Comparison of ENCODE assay signal across 10 cellular contexts in the genomic region with DNA sequence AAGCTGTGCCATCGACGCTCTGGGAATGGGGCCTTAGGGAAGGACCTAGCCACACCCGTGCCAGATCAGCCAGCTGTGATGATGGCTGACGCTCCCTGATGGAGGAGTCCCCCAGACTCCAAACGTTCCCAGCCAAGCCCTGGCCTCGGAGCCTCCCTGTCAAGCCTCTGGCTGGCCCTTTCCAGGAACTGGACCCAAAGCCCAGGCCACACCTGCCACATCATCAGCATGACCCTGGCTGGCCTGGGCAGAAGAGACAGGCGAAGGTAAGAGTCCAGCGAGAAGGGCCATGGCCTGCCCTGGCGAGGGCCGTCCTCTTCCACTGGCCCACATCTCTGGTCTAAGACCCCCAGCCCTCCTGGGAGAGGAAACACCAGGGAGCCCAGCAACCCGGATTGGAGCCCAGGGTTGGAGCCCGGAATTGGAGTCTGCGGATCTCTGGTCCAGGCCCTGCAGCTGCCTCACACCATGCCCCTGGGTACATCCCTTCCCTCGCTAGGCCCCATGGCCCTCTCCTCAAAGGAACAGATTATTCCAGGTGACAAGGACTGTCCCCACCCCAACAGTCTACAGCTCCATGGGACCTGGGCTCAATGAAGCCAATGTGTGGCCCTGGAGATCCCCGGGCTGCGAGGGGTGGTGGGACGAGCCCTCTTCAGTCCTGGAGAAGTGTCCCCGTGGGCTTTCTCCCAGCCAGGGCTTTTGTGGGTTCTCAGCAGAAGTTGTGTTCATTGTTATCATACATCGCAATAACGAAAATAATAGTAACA.
DNase-seq lines count a peak whose midpoint lies in the region; ATAC-seq and TF ChIP-seq lines count a peak whose summit lies in the region.
"Had no signal": no experiment of that assay in that cellular context is flagged by ENCODE, and none has a peak within 500 bp of the region (broad histone marks: within the 10 kb centered on the region; RNA-seq: fewer than 3 reads in every experiment).

No MANE protein-coding gene starts in this region.

- H2BK15ac ChIP-seq in neuronal stem cell (ENCODE audit: low read length) = peak overlapping the region; percentile 25

- no peak overlapping the region for H2AFZ ChIP-seq in neuronal stem cell (ENCODE audit: low read length)
- H2AFZ ChIP-seq: GM23338 had no signal

- peak overlapping the region; percentile 83 for H2BK5ac ChIP-seq in neuronal stem cell (ENCODE audit: low read length)

- H3K9me3 ChIP-seq in BLaER1 (no peaks in the 10 kb centered on the region), KOPT-K1 (ENCODE audit: insufficient read depth, low read length, poor library complexity, severe bottlenecking) (no peaks in the 10 kb centered on the region), neuronal stem cell (replicated peaks in 1 of 2; ENCODE audit: control insufficient read depth in 2 of 2, insufficient read depth in 1 of 2, low read depth in 1 of 2, low read length in 2 of 2) (peaks cover 0 to 8% of the 10 kb centered on the region in 2 donors), spleen (no peaks in the 10 kb centered on the region), testis (no peaks in the 10 kb centered on the region)

- H3K4me1 ChIP-seq in BLaER1 (peaks cover 21% of the 10 kb centered on the region), neuronal stem cell (ENCODE audit: control insufficient read depth in 2 of 2, insufficient read depth in 1 of 2, low read depth in 1 of 2, low read length in 2 of 2) (peaks cover 0 to 9% of the 10 kb centered on the region in 2 donors), spleen (peaks cover 0 to 11% (median 0%) of the 10 kb centered on the region in 6 donors), testis (no peaks in the 10 kb centered on the region)

- H3K79me1 ChIP-seq in neuronal stem cell (ENCODE audit: low read depth, low read length) = no peaks in the 10 kb centered on the region

- no peak overlapping the region for H4K8ac ChIP-seq in neuronal stem cell (ENCODE audit: low read depth, low read length)

- no peak overlapping the region for H2BK120ac ChIP-seq in neuronal stem cell (ENCODE audit: low read depth, low read length)

- no CpG with 5 or more reads among the region's 20 CpGs for WGBS in neuronal stem cell (ENCODE audit: extremely low coverage in 2 of 2, insufficient read length in 2 of 2, insufficient replicate concordance in 1 of 2), 2 donors
- 91 to 96% (median 93%) methylated on average over 13 to 20 of the region's 20 CpGs for WGBS in spleen, 5 donors
- WGBS in testis, 2 donors = 79 to 89% methylated on average over 6 to 20 of the region's 20 CpGs

- H3K4me3 ChIP-seq in BLaER1 = no peak overlapping the region
- no peak overlapping the region for H3K4me3 ChIP-seq in neuronal stem cell (ENCODE audit: low read length in 2 of 2)
- no peak overlapping the region for H3K4me3 ChIP-seq in spleen
- H3K4me3 ChIP-seq in testis = no peak overlapping the region
- H3K4me3 ChIP-seq: GM23338 had no signal

- H4K20me1 ChIP-seq in BLaER1 = no peaks in the 10 kb centered on the region

- H3K4me2 ChIP-seq in BLaER1 (peak overlapping the region; percentile 49), neuronal stem cell (ENCODE audit: insufficient read depth, low read length, poor library complexity, severe bottlenecking) (no peak overlapping the region)
- H3K4me2 ChIP-seq: GM23338 had no signal

- no peak overlapping the region for H3K14ac ChIP-seq in neuronal stem cell (ENCODE audit: low read length)

- no peak overlapping the region for H3K23ac ChIP-seq in neuronal stem cell (ENCODE audit: low read depth, low read length, poor library complexity)

- peak overlapping the region; percentile 83 for H2AK5ac ChIP-seq in neuronal stem cell (ENCODE audit: low read depth, low read length)

- intact Hi-C loops in spleen (cut with DNase I; ENCODE audit: low total_unique reads) (no loop called here), testis (cut with DNase I; ENCODE audit: low total_unique reads) (no loop called here)

- peak overlapping the region; percentile 58 for H3K4ac ChIP-seq in neuronal stem cell (ENCODE audit: low read length)

- no peaks in the 10 kb centered on the region for H3K36me3 ChIP-seq in BLaER1
- no peaks in the 10 kb centered on the region for H3K36me3 ChIP-seq in KOPT-K1 (ENCODE audit: insufficient read depth, low read length)
- H3K36me3 ChIP-seq in neuronal stem cell (replicated peaks in 1 of 2; ENCODE audit: control insufficient read depth in 2 of 2, insufficient read depth in 2 of 2, low read length in 2 of 2) = no peaks in the 10 kb centered on the region
- no peaks in the 10 kb centered on the region for H3K36me3 ChIP-seq in spleen
- no peaks in the 10 kb centered on the region for H3K36me3 ChIP-seq in testis (ENCODE audit: low read depth, missing control alignments)

- H2BK12ac ChIP-seq in neuronal stem cell (ENCODE audit: low read length) = peak overlapping the region; percentile 52

- TF ChIP-seq POLR2A in spleen (IDR thresholded peaks at IDR 0.05) (no peak), testis (IDR thresholded peaks at IDR 0.05) (no peak)

- DNase-seq in neuronal stem cell (ENCODE audit: low spot score) (no peak), spleen (peak; percentile 71), testis (no peak), SK-N-DZ (ENCODE audit: low spot score) (no peak)
- DNase-seq: DMS53, H9 had no signal

- H3K27me3 ChIP-seq in BLaER1 = no peaks in the 10 kb centered on the region
- peaks cover 0 to 5% (median 2%) of the 10 kb centered on the region in 3 experiments for H3K27me3 ChIP-seq in neuronal stem cell (ENCODE audit: control insufficient read depth in 3 of 3, insufficient read depth in 3 of 3, low read depth in 1 of 3, low read length in 3 of 3)
- peaks cover 0 to 32% (median 0%) of the 10 kb centered on the region in 7 donors for H3K27me3 ChIP-seq in spleen (replicated peaks in 1 of 7)
- no peaks in the 10 kb centered on the region for H3K27me3 ChIP-seq in testis

- H3K27ac ChIP-seq in BLaER1 (no peak overlapping the region), KOPT-K1 (ENCODE audit: low read depth, low read length, poor library complexity, severe bottlenecking) (peak overlapping the region; percentile 49), neuronal stem cell (replicated peaks; ENCODE audit: low read length) (no peak overlapping the region), spleen (no peak overlapping the region), testis (no peak overlapping the region)

- H4K91ac ChIP-seq in neuronal stem cell (ENCODE audit: low read depth, low read length, poor library complexity) = no peak overlapping the region

- H3K18ac ChIP-seq in neuronal stem cell (ENCODE audit: low read length) = peak overlapping the region; percentile 89

- no peak for TF ChIP-seq CTCF in spleen (IDR thresholded peaks at IDR 0.05 in 8 of 11, conservative IDR thresholded peaks at IDR 0.05 in 3 of 11)
- TF ChIP-seq CTCF in testis (IDR thresholded peaks at IDR 0.05) = no peak

- H3K9ac ChIP-seq in BLaER1 (no peak overlapping the region), neuronal stem cell (ENCODE audit: low read depth, low read length, poor library complexity) (no peak overlapping the region)

- no peak for ATAC-seq in GM19035 (IDR thresholded peaks at IDR 0.05; ENCODE audit: unreplicated experiment)
